24 cellular contexts compared by ENCODE assay signal in genomic region chr6:82915666-82916065, GRCh38.
"Had no signal": no experiment of that assay in that cellular context is flagged by ENCODE, and none has a peak within 500 bp of the region (broad histone marks: within the 10 kb centered on the region; RNA-seq: fewer than 3 reads in every experiment).

No MANE protein-coding gene starts in this region.

- H3K27ac ChIP-seq: adrenal gland, colonic mucosa, KMS-11 had no signal

- H3K36me3 ChIP-seq: adrenal gland, colonic mucosa had no signal

- H3K4me1 Mint-ChIP-seq: activated CD4-positive, alpha-beta T cell treated with anti-CD3 and anti-CD28 coated beads, Interleukin-2, amount 10 ng/mL, durations not matched to agents 24 days and 14 days; activated naive CD4-positive, alpha-beta T cell treated with anti-CD3 and anti-CD28 coated beads, Interleukin-2, amount 10 ng/mL, durations not matched to agents 7 days and 5 days; activated naive CD8-positive, alpha-beta T cell treated with anti-CD3 and anti-CD28 coated beads for 36 hours had no signal

- H3K4me1 ChIP-seq: adrenal gland, colonic mucosa had no signal

- DNase-seq: activated CD4-positive, alpha-beta memory T cell treated with anti-CD3 and anti-CD28 coated beads for 36 hours; activated CD4-positive, alpha-beta T cell treated with anti-CD3 and anti-CD28 coated beads, Interleukin-2, amount 10 ng/mL, durations not matched to agents 24 days and 14 days; activated CD4-positive, CD25-positive, alpha-beta regulatory T cell treated with anti-CD3 and anti-CD28 coated beads, Interleukin-2, amount 50 U/mL, for 72 hours; activated CD8-positive, alpha-beta memory T cell treated with anti-CD3 and anti-CD28 coated beads for 24 hours; activated gamma-delta T cell treated with Interleukin-2 at 50 U/mL for 16 hours; activated naive CD4-positive, alpha-beta T cell treated with anti-CD3 and anti-CD28 coated beads, Interleukin-2, amount 10 ng/mL, durations not matched to agents 7 days and 5 days; activated naive CD8-positive, alpha-beta T cell treated with anti-CD3 and anti-CD28 coated beads for 36 hours; activated T-cell treated with anti-CD3 and anti-CD28 coated beads, Interleukin-2, amount 50 U/mL, for 48 hours; adrenal gland; anterior cingulate cortex; caudate nucleus; colonic mucosa; NCI-H1092; NCI-H1436; NCI-H187; NCI-H2107; NCI-H226; NCI-H69; SIG-M5; T-helper 17 cell; T-helper 9 cell had no signal

- H3K27ac Mint-ChIP-seq: activated CD4-positive, alpha-beta memory T cell treated with anti-CD3 and anti-CD28 coated beads for 36 hours; activated CD4-positive, alpha-beta T cell treated with anti-CD3 and anti-CD28 coated beads, Interleukin-2, amount 10 ng/mL, durations not matched to agents 24 days and 14 days; activated naive CD4-positive, alpha-beta T cell treated with anti-CD3 and anti-CD28 coated beads, Interleukin-2, amount 10 ng/mL, durations not matched to agents 7 days and 5 days; activated naive CD8-positive, alpha-beta T cell treated with anti-CD3 and anti-CD28 coated beads for 36 hours; activated T-helper 2 cell treated with anti-CD3 and anti-CD28 coated beads, Interferon-gamma antibody, Interleukin-2, Interleukin-4, amounts not matched to agents 10 μg/mL and 5 μg/mL and 100 μg/mL, durations not matched to agents 14 hours and 24 hours and 36 hours; T-helper 17 cell; WTC11 had no signal

- ATAC-seq: T-helper 17 cell, WTC11 had no signal

- H3K27me3 ChIP-seq: adrenal gland, colonic mucosa had no signal

- H3K9me3 ChIP-seq: adrenal gland, colonic mucosa had no signal

- H3K4me3 ChIP-seq: adrenal gland, colonic mucosa had no signal

- H3K9me3 Mint-ChIP-seq: activated CD4-positive, alpha-beta memory T cell treated with anti-CD3 and anti-CD28 coated beads for 36 hours; activated CD4-positive, alpha-beta T cell treated with anti-CD3 and anti-CD28 coated beads, Interleukin-2, amount 10 ng/mL, durations not matched to agents 24 days and 14 days; activated naive CD4-positive, alpha-beta T cell treated with anti-CD3 and anti-CD28 coated beads, Interleukin-2, amount 10 ng/mL, durations not matched to agents 7 days and 5 days; activated naive CD8-positive, alpha-beta T cell treated with anti-CD3 and anti-CD28 coated beads for 36 hours had no signal

- H3K27me3 Mint-ChIP-seq: activated CD4-positive, alpha-beta memory T cell treated with anti-CD3 and anti-CD28 coated beads for 36 hours; activated CD4-positive, alpha-beta T cell treated with anti-CD3 and anti-CD28 coated beads, Interleukin-2, amount 10 ng/mL, durations not matched to agents 24 days and 14 days; activated naive CD4-positive, alpha-beta T cell treated with anti-CD3 and anti-CD28 coated beads, Interleukin-2, amount 10 ng/mL, durations not matched to agents 7 days and 5 days; activated naive CD8-positive, alpha-beta T cell treated with anti-CD3 and anti-CD28 coated beads for 36 hours; T-helper 17 cell had no signal

- H3K4me3 Mint-ChIP-seq: activated CD4-positive, alpha-beta memory T cell treated with anti-CD3 and anti-CD28 coated beads for 36 hours; activated CD4-positive, alpha-beta T cell treated with anti-CD3 and anti-CD28 coated beads, Interleukin-2, amount 10 ng/mL, durations not matched to agents 24 days and 14 days; activated naive CD4-positive, alpha-beta T cell treated with anti-CD3 and anti-CD28 coated beads, Interleukin-2, amount 10 ng/mL, durations not matched to agents 7 days and 5 days; activated naive CD8-positive, alpha-beta T cell treated with anti-CD3 and anti-CD28 coated beads for 36 hours; T-helper 17 cell; WTC11 had no signal
